Comparison of ENCODE assay signal across 8 cellular contexts in genomic region chr5:110625376-110625999, GRCh38.
DNase-seq lines count a peak whose midpoint lies in the region; ATAC-seq and TF ChIP-seq lines count a peak whose summit lies in the region.

No MANE protein-coding gene starts in this region.

- peak; percentile 64 for ATAC-seq in HG03378 (IDR thresholded peaks at IDR 0.05; ENCODE audit: unreplicated experiment)
- ATAC-seq in GM21717 (IDR thresholded peaks at IDR 0.05; ENCODE audit: unreplicated experiment) = no peak

- no peak overlapping the region for H3K27ac ChIP-seq in fibroblast of lung (ENCODE audit: insufficient read depth, low read length)

- H3K4me1 ChIP-seq in BE2C = peaks cover 8% of the 10 kb centered on the region
- no peaks in the 10 kb centered on the region for H3K4me1 ChIP-seq in fibroblast of lung (ENCODE audit: control insufficient read depth, extremely low read depth, insufficient read depth, low read length)

- DNase-seq in BE2C = no peak
- DNase-seq in RPMI8226 = peak; percentile 31
- peak; percentile 43 to 70 for DNase-seq in fibroblast of lung (ENCODE audit: low read depth in 2 of 2)
- DNase-seq in superior temporal gyrus (ENCODE audit: extremely low spot score) = peak; percentile 86
- no peak for DNase-seq in activated CD4-positive, alpha-beta T cell treated with anti-CD3 and anti-CD28 coated beads for 1 hour
- no peak for DNase-seq in activated CD8-positive, alpha-beta memory T cell treated with anti-CD3 and anti-CD28 coated beads for 24 hours

- H3K4me3 ChIP-seq in BE2C (ENCODE audit: low read depth, low read length) = peak overlapping the region; percentile 45
- no peak overlapping the region for H3K4me3 ChIP-seq in fibroblast of lung (replicated peaks in 1 of 4; ENCODE audit: control extremely low read depth in 1 of 4, insufficient read depth in 1 of 4, low read depth in 3 of 4, low read length in 4 of 4)

- H4K20me1 ChIP-seq in fibroblast of lung (ENCODE audit: control insufficient read depth, extremely low read depth, insufficient read depth, low read length) = no peaks in the 10 kb centered on the region

- no peaks in the 10 kb centered on the region for H3K36me3 ChIP-seq in BE2C
- H3K36me3 ChIP-seq in fibroblast of lung (ENCODE audit: control insufficient read depth, insufficient read depth, low read length) = no peaks in the 10 kb centered on the region

- no peak overlapping the region for H2AFZ ChIP-seq in fibroblast of lung (ENCODE audit: low read length)

- no peaks in the 10 kb centered on the region; the same call in 1 of the 2 replicates for H3K9me3 ChIP-seq in BE2C
- H3K9me3 ChIP-seq in fibroblast of lung (ENCODE audit: control insufficient read depth, insufficient read depth, low read depth, low read length) = no peaks in the 10 kb centered on the region

- H3K79me2 ChIP-seq in fibroblast of lung (ENCODE audit: control insufficient read depth, insufficient read depth, low read length) = no peaks in the 10 kb centered on the region

- H3K27me3 ChIP-seq in BE2C = no peaks in the 10 kb centered on the region
- H3K27me3 ChIP-seq in fibroblast of lung (ENCODE audit: control insufficient read depth, insufficient read depth, low read length) = no peaks in the 10 kb centered on the region

- H3K4me2 ChIP-seq in fibroblast of lung (ENCODE audit: extremely low read depth, insufficient read depth, low read length) = no peak overlapping the region

- TF ChIP-seq CTCF in BE2C (IDR thresholded peaks at IDR 0.05; ENCODE audit: low read depth, low read length) = peak; percentile 26; the same call in 1 of the 2 replicates
- TF ChIP-seq CTCF in fibroblast of lung (conservative IDR thresholded peaks at IDR 0.05 in 1 of 2, IDR thresholded peaks at IDR 0.05 in 1 of 2; ENCODE audit: low read depth in 1 of 2, low read length in 2 of 2) = peak in 1 of 2 donors; percentile 21

- no peak overlapping the region for H3K9ac ChIP-seq in fibroblast of lung (ENCODE audit: insufficient read depth, low read length)

Comparison
In these comparisons a context has a peak if more than half of its experiments do, and no peak if none do; other contexts are left out.
1. DNase-seq: peak in RPMI8226 (single experiment), fibroblast of lung (2 of 2) and superior temporal gyrus (single experiment); none in BE2C (single experiment), activated CD4-positive, alpha-beta T cell treated with anti-CD3 and anti-CD28 coated beads for 1 hour (single experiment) and activated CD8-positive, alpha-beta memory T cell treated with anti-CD3 and anti-CD28 coated beads for 24 hours (single experiment).